2 cellular contexts compared by ENCODE assay signal in genomic region chr11:102306817-102307814, GRCh38.
TF ChIP-seq lines count a peak whose summit lies in the region.

No MANE protein-coding gene starts in this region.

TF ChIP-seq in PFSK-1, 5 proteins besides CTCF, POLR2A, EP300 and RAD21 (continued from another document):
- peak; percentile 52 to 86 for TF ChIP-seq REST (IDR thresholded peaks at IDR 0.05; ENCODE audit: insufficient read depth in 1 of 2, low read depth in 2 of 2, low read length in 2 of 2)

TF ChIP-seq in GM12878, 131 proteins besides CTCF, POLR2A, EP300 and RAD21 (continued from another document):
- peak; percentile 59; the same call in 1 of the 2 replicates for TF ChIP-seq REST (IDR thresholded peaks at IDR 0.05; ENCODE audit: low read depth, low read length)
- TF ChIP-seq ETV6 (conservative IDR thresholded peaks at IDR 0.05 in 1 of 2, IDR thresholded peaks at IDR 0.05 in 1 of 2; ENCODE audit: borderline replicate concordance in 1 of 2, low read depth in 1 of 2), result no peak
- no peak for TF ChIP-seq MYC (IDR thresholded peaks at IDR 0.05; ENCODE audit: insufficient read depth, insufficient read length, insufficient replicate concordance, low read length, severe bottlenecking)
- no peak for TF ChIP-seq STAT3 (IDR thresholded peaks at IDR 0.05; ENCODE audit: low read depth, low read length)
- TF ChIP-seq NRF1 (conservative IDR thresholded peaks at IDR 0.05; ENCODE audit: low read depth, low read length), result no peak
- no peak for TF ChIP-seq CBFB (IDR thresholded peaks at IDR 0.05; ENCODE audit: low read depth)
